ENCODE assay signal across 32 cellular contexts in the genomic region with DNA sequence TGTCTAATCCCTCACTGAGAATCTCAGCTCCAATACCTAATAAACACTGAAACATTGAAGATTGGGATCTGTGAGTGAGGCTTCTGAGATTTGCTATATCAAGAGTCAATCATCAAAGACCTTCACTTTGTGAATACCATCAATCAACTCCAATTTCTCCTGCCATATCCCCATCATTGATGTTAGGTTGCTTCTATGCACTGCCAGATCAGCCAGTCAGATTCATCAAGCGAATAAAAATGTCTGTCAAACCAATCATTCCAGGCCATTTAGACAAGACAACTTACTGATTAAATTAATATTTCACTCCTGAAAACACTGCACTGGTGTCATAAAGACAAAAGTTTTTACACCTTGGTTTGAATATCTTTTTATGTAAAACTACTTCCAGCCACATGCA.
"Had no signal": no experiment of that assay in that cellular context is flagged by ENCODE, and none has a peak within 500 bp of the region (broad histone marks: within the 10 kb centered on the region; RNA-seq: fewer than 3 reads in every experiment).

No MANE protein-coding gene starts in this region.

- H3K4me3 ChIP-seq: adrenal gland, ascending aorta, body of pancreas, breast epithelium, cardiac muscle cell had no signal

- H3K27ac ChIP-seq: adrenal gland, ascending aorta, body of pancreas, brain microvascular endothelial cell, breast epithelium, cardiac muscle cell had no signal

- H3K4me1 ChIP-seq: adrenal gland, ascending aorta, body of pancreas, breast epithelium had no signal

- H3K36me3 ChIP-seq: adrenal gland, ascending aorta, brain microvascular endothelial cell, breast epithelium, cardiac muscle cell had no signal

- H3K9me3 ChIP-seq: adrenal gland, ascending aorta, body of pancreas, breast epithelium had no signal

- H3K27me3 ChIP-seq: adrenal gland, ascending aorta, body of pancreas, brain microvascular endothelial cell, breast epithelium, cardiac muscle cell had no signal

- DNase-seq: activated effector memory CD4-positive, alpha-beta T cell treated with anti-CD3 and anti-CD28 coated beads, Interleukin-2, amount 50 U/mL, for 16 hours; activated effector memory CD4-positive, alpha-beta T cell treated with Interleukin-2 at 50 U/mL for 16 hours; activated gamma-delta T cell; activated gamma-delta T cell treated with Interleukin-2 at 50 U/mL for 16 hours; activated naive CD4-positive, alpha-beta T cell; activated naive CD4-positive, alpha-beta T cell treated with anti-CD3 and anti-CD28 coated beads for 36 hours; activated naive CD4-positive, alpha-beta T cell treated with anti-CD3 and anti-CD28 coated beads, Interleukin-2, amount 10 ng/mL, durations not matched to agents 7 days and 5 days; activated naive CD4-positive, alpha-beta T cell treated with anti-CD3 and anti-CD28 coated beads, Interleukin-2, amount 50 U/mL, for 16 hours; activated naive CD4-positive, alpha-beta T cell treated with Interleukin-2 at 50 U/mL for 16 hours; activated naive CD8-positive, alpha-beta T cell treated with anti-CD3 and anti-CD28 coated beads for 36 hours; activated naive CD8-positive, alpha-beta T cell treated with anti-CD3 and anti-CD28 coated beads, Interleukin-2, amount 10 ng/mL, durations not matched to agents 7 days and 5 days; activated naive CD8-positive, alpha-beta T cell treated with anti-CD3 and anti-CD28 coated beads, Interleukin-2, amount 50 U/mL, for 24 hours; activated T-cell treated with anti-CD3 and anti-CD28 coated beads, Interleukin-2, amount 50 U/mL, for 1 hour; activated T-cell treated with anti-CD3 and anti-CD28 coated beads, Interleukin-2, amount 50 U/mL, for 24 hours; activated T-cell treated with anti-CD3 and anti-CD28 coated beads, Interleukin-2, amount 50 U/mL, for 4 hours; activated T-cell treated with anti-CD3 and anti-CD28 coated beads, Interleukin-2, amount 50 U/mL, for 48 hours; activated T-cell treated with anti-CD3 and anti-CD28 coated beads, Interleukin-2, amount 50 U/mL, for 72 hours; adrenal gland; amniotic stem cell; amygdala; anterior cingulate cortex; aorta; body of pancreas; brain microvascular endothelial cell; caudate nucleus; central memory CD4-positive, alpha-beta T cell; cerebellar nuclear complex had no signal

- ATAC-seq: activated naive CD4-positive, alpha-beta T cell treated with anti-CD3 and anti-CD28 coated beads, Interleukin-2, amount 50 U/mL, for 72 hours; activated naive CD8-positive, alpha-beta T cell treated with anti-CD3 and anti-CD28 coated beads, Interleukin-2, amount 50 U/mL, for 24 hours; activated T-cell treated with anti-CD3 and anti-CD28 coated beads, Interleukin-2, amount 50 U/mL, for 4 hours; activated T-cell treated with anti-CD3 and anti-CD28 coated beads, Interleukin-2, amount 50 U/mL, for 72 hours; activated T-helper 17 cell treated with anti-CD3 and anti-CD28 coated beads, Interleukin-2, amount 50 U/mL, for 72 hours; body of pancreas had no signal
